Comparison of ENCODE assay signal across 10 cellular contexts in genomic region chr18:32383040-32383819, GRCh38.
DNase-seq lines count a peak whose midpoint lies in the region; ATAC-seq and TF ChIP-seq lines count a peak whose summit lies in the region.
"Had no signal": no experiment of that assay in that cellular context is flagged by ENCODE, and none has a peak within 500 bp of the region (broad histone marks: within the 10 kb centered on the region; RNA-seq: fewer than 3 reads in every experiment).

No MANE protein-coding gene starts in this region.

- no peak overlapping the region for H3K18ac ChIP-seq in mesenchymal stem cell (ENCODE audit: low read depth in 1 of 2, low read length in 2 of 2)

- H3K4me2 ChIP-seq in mesenchymal stem cell (ENCODE audit: low read length, poor library complexity, severe bottlenecking) = no peak overlapping the region
- H3K4me2 ChIP-seq: BLaER1 had no signal

- H3K4ac ChIP-seq in mesenchymal stem cell (ENCODE audit: low read depth in 1 of 2, low read length in 2 of 2) = no peak overlapping the region

- H2AFZ ChIP-seq in mesenchymal stem cell (ENCODE audit: low read depth, low read length) = no peak overlapping the region

- H2BK12ac ChIP-seq in mesenchymal stem cell (ENCODE audit: low read length in 2 of 2) = no peak overlapping the region

- H3K4me1 ChIP-seq in mesenchymal stem cell (ENCODE audit: control insufficient read depth, insufficient read depth, low read depth, low read length) = peaks cover 1% of the 10 kb centered on the region
- H3K4me1 ChIP-seq: BLaER1 had no signal

- intact Hi-C loops in Right ventricle myocardium inferior (cut with DNase I) = no loop called here
- intact Hi-C loops in cardiac septum (cut with DNase I) = loop anchor here (5.0 kb wide), 1 partner anchor 41 kb away; no protein-coding TSS in a partner anchor

- H3K36me3 ChIP-seq in mesenchymal stem cell (ENCODE audit: control insufficient read depth in 1 of 2, insufficient read depth in 2 of 2, low read depth in 1 of 2, low read length in 2 of 2) = no peaks in the 10 kb centered on the region
- H3K36me3 ChIP-seq: BLaER1 had no signal

- H2BK15ac ChIP-seq in mesenchymal stem cell (ENCODE audit: low read depth, poor library complexity, severe bottlenecking) = no peak overlapping the region

- no peak overlapping the region for H2AK5ac ChIP-seq in mesenchymal stem cell (ENCODE audit: low read length, severe bottlenecking)

- POLR2A ChIA-PET in HEK293T (lab: Yijun Ruan, JAX) = interaction anchor here (1.1 kb wide), 1 partner anchor 10 kb away, joined by 4 read pairs; no protein-coding TSS in a partner anchor

- H3K27me3 ChIP-seq in mesenchymal stem cell (ENCODE audit: control insufficient read depth in 1 of 2, insufficient read depth in 1 of 2, low read length in 2 of 2) = no peaks in the 10 kb centered on the region
- H3K27me3 ChIP-seq: BLaER1 had no signal

- H4K8ac ChIP-seq in mesenchymal stem cell (ENCODE audit: low read length) = no peak overlapping the region

- CTCF ChIA-PET in HEK293T (lab: Yijun Ruan, JAX) = interaction anchor here (0.6 to 2.9 kb wide), 2 partner anchors 56 to 94 kb away, joined by 3 to 9 read pairs; no protein-coding TSS in a partner anchor

- no peak overlapping the region for H2BK120ac ChIP-seq in mesenchymal stem cell (ENCODE audit: low read depth, low read length)

- no peak overlapping the region for H2BK5ac ChIP-seq in mesenchymal stem cell (ENCODE audit: low read depth, low read length, poor library complexity, severe bottlenecking)

- H3K9ac ChIP-seq in mesenchymal stem cell (ENCODE audit: low read length) = peak overlapping the region; percentile 65
- H3K9ac ChIP-seq: BLaER1 had no signal

- H3K4me3 ChIP-seq in mesenchymal stem cell (ENCODE audit: insufficient read depth in 1 of 2, low read depth in 1 of 2, low read length in 2 of 2) = no peak overlapping the region
- H3K4me3 ChIP-seq: BLaER1 had no signal

- peak; percentile 52 for ATAC-seq in Right ventricle myocardium inferior
- ATAC-seq in GM21526 (IDR thresholded peaks at IDR 0.05; ENCODE audit: low FRiP score, unreplicated experiment) = no peak

- peaks cover 3% of the 10 kb centered on the region for H3K79me1 ChIP-seq in mesenchymal stem cell (replicated peaks; ENCODE audit: low read length, poor library complexity, severe bottlenecking)

- H3K27ac ChIP-seq in epithelial cell of prostate (peak overlapping the region; percentile 86), mesenchymal stem cell (ENCODE audit: low read length, poor library complexity, severe bottlenecking) (peak overlapping the region; percentile 5)
- H3K27ac ChIP-seq: BLaER1 had no signal

- no peak overlapping the region for H4K91ac ChIP-seq in mesenchymal stem cell (ENCODE audit: low read length)

- H3K9me3 ChIP-seq in mesenchymal stem cell (ENCODE audit: control insufficient read depth, low read length) = no peaks in the 10 kb centered on the region
- H3K9me3 ChIP-seq: BLaER1 had no signal

- no peak overlapping the region for H3K23ac ChIP-seq in mesenchymal stem cell (ENCODE audit: low read length in 2 of 2)

- 1% methylated on average over 3 of the region's 4 CpGs for WGBS in mesenchymal stem cell

- DNase-seq in Right ventricle myocardium inferior (ENCODE audit: missing footprints) (no peak), cardiac septum (ENCODE audit: low spot score) (no peak), epithelial cell of prostate (ENCODE audit: low read depth, low spot score) (peak; percentile 100), mesenchymal stem cell (peak; percentile 94), HEK293T (ENCODE audit: extremely low spot score) (no peak), OCI-M1 (lab: John Stamatoyannopoulos, UW) (no peak)
- DNase-seq in stimulated activated CD4-positive, alpha-beta T cell treated with anti-CD3 and anti-CD28 coated beads, Interleukin-2, amount 100 ng/mL, for 24 hours = no peak
- DNase-seq: stimulated activated CD4-positive, alpha-beta T cell treated with anti-CD3 and anti-CD28 coated beads, Interleukin-4, amount 100 ng/mL, for 1 hour had no signal

- no peak overlapping the region for H3K14ac ChIP-seq in mesenchymal stem cell (ENCODE audit: low read length in 2 of 2)

TF ChIP-seq in HEK293T, 16 proteins besides CTCF, POLR2A, EP300 and RAD21:
- TF ChIP-seq TARDBP (IDR thresholded peaks at IDR 0.05) (no peak), LEF1 (IDR thresholded peaks at IDR 0.05; ENCODE audit: borderline replicate concordance) (no peak), PKNOX1 (IDR thresholded peaks at IDR 0.05) (no peak), BHLHE40 (IDR thresholded peaks at IDR 0.05; ENCODE audit: borderline replicate concordance) (no peak), ELF4 (IDR thresholded peaks at IDR 0.05) (no peak), HDGF (IDR thresholded peaks at IDR 0.05; ENCODE audit: borderline replicate concordance) (no peak), FOXA1 (IDR thresholded peaks at IDR 0.05) (no peak), L3MBTL2 (conservative IDR thresholded peaks at IDR 0.05) (no peak), FOXM1 (IDR thresholded peaks at IDR 0.05; ENCODE audit: borderline replicate concordance) (no peak), NFRKB (IDR thresholded peaks at IDR 0.05) (no peak), SUZ12 (IDR thresholded peaks at IDR 0.05) (no peak), ZNF384 (IDR thresholded peaks at IDR 0.05) (no peak), CTBP1 (IDR thresholded peaks at IDR 0.05; ENCODE audit: borderline replicate concordance) (no peak), SP1 (IDR thresholded peaks at IDR 0.05) (no peak), FOXK2 (IDR thresholded peaks at IDR 0.05) (no peak)

Comparison
In these comparisons a context has a peak if more than half of its experiments do, and no peak if none do; other contexts are left out.
1. DNase-seq: peak in epithelial cell of prostate (single experiment) and mesenchymal stem cell (single experiment); none in Right ventricle myocardium inferior (single experiment), cardiac septum (single experiment), stimulated activated CD4-positive, alpha-beta T cell treated with anti-CD3 and anti-CD28 coated beads, Interleukin-2, amount 100 ng/mL, for 24 hours (0 of 2), HEK293T (single experiment) and OCI-M1 (single experiment).